Comparison of ENCODE assay signal across 8 cellular contexts in genomic region chr17:77127735-77128361, GRCh38. TPM values are rescaled to one million over a fixed set of nuclear protein-coding genes. Genes with fewer than 3 reads are reported as not detected.
DNase-seq lines count a peak whose midpoint lies in the region; ATAC-seq and TF ChIP-seq lines count a peak whose summit lies in the region.

No MANE protein-coding gene starts in this region.

- H3K4me3 ChIP-seq in right atrium auricular region: peak overlapping the region; percentile 5 to 21

- no peaks in the 10 kb centered on the region for H3K9me3 ChIP-seq in right atrium auricular region

- DNase-seq in MV-4-11 (lab: John Stamatoyannopoulos, UW): peak; percentile 87
- peak; percentile 75 for DNase-seq in activated T-helper 1 cell treated with anti-CD3 and anti-CD28 coated beads, Interleukin-12 subunit alpha, Interleukin-12 subunit beta, Interleukin-2, Interleukin-4 antibody, amounts not matched to agents 30 ng/mL and 10 ng/mL and 1 ng/mL, durations not matched to agents 14 hours and 24 hours and 36 hours (ENCODE audit: low spot score)
- DNase-seq in right atrium auricular region (ENCODE audit: low spot score): peak; percentile 76
- DNase-seq in stimulated activated CD4-positive, alpha-beta T cell treated with anti-CD3 and anti-CD28 coated beads, Interleukin-1b, Interleukin-23, amount 100 ng/mL, for 48 hours: peak; percentile 81
- DNase-seq in HK-2 (ENCODE audit: unreplicated experiment): no peak
- no peak for DNase-seq in RKO (ENCODE audit: low spot score)
- DNase-seq in cortex of kidney (lab: John Stamatoyannopoulos, UW): no peak

- no peak for TF ChIP-seq CTCF in right atrium auricular region (IDR thresholded peaks at IDR 0.05)

- no peaks in the 10 kb centered on the region for H3K27me3 ChIP-seq in right atrium auricular region

- H3K4me1 ChIP-seq in right atrium auricular region: peaks cover 0 to 48% of the 10 kb centered on the region in 2 donors

- intact Hi-C loops in activated T-helper 1 cell treated with anti-CD3 and anti-CD28 coated beads, Interleukin-12 subunit alpha, Interleukin-12 subunit beta, Interleukin-2, Interleukin-4 antibody, amounts not matched to agents 30 ng/mL and 10 ng/mL and 1 ng/mL, durations not matched to agents 14 hours and 24 hours and 36 hours (cut with micrococcal nuclease): loop anchor here (1.0 to 2.0 kb wide), 2 partner anchors 12 to 39 kb away; partner anchors contain the start of gene SEC14L1

- no peaks in the 10 kb centered on the region for H3K27me3 Mint-ChIP-seq in activated T-helper 1 cell treated with anti-CD3 and anti-CD28 coated beads, Interleukin-12 subunit alpha, Interleukin-12 subunit beta, Interleukin-2, Interleukin-4 antibody, amounts not matched to agents 30 ng/mL and 10 ng/mL and 1 ng/mL, durations not matched to agents 14 hours and 24 hours and 36 hours (ENCODE audit: insufficient read depth)

- peaks cover 48% of the 10 kb centered on the region for H3K4me1 Mint-ChIP-seq in activated T-helper 1 cell treated with anti-CD3 and anti-CD28 coated beads, Interleukin-12 subunit alpha, Interleukin-12 subunit beta, Interleukin-2, Interleukin-4 antibody, amounts not matched to agents 30 ng/mL and 10 ng/mL and 1 ng/mL, durations not matched to agents 14 hours and 24 hours and 36 hours (ENCODE audit: low read depth)

- H3K9me3 Mint-ChIP-seq in activated T-helper 1 cell treated with anti-CD3 and anti-CD28 coated beads, Interleukin-12 subunit alpha, Interleukin-12 subunit beta, Interleukin-2, Interleukin-4 antibody, amounts not matched to agents 30 ng/mL and 10 ng/mL and 1 ng/mL, durations not matched to agents 14 hours and 24 hours and 36 hours: no peaks in the 10 kb centered on the region

- H3K36me3 ChIP-seq in right atrium auricular region: no peaks in the 10 kb centered on the region

- H3K27ac Mint-ChIP-seq in activated T-helper 1 cell treated with anti-CD3 and anti-CD28 coated beads, Interleukin-12 subunit alpha, Interleukin-12 subunit beta, Interleukin-2, Interleukin-4 antibody, amounts not matched to agents 30 ng/mL and 10 ng/mL and 1 ng/mL, durations not matched to agents 14 hours and 24 hours and 36 hours: peak overlapping the region; percentile 97

- peak overlapping the region; percentile 71 to 78 for H3K27ac ChIP-seq in right atrium auricular region

- no peak for ATAC-seq in GM18861 (IDR thresholded peaks at IDR 0.05; ENCODE audit: unreplicated experiment)

- H3K4me3 Mint-ChIP-seq in activated T-helper 1 cell treated with anti-CD3 and anti-CD28 coated beads, Interleukin-12 subunit alpha, Interleukin-12 subunit beta, Interleukin-2, Interleukin-4 antibody, amounts not matched to agents 30 ng/mL and 10 ng/mL and 1 ng/mL, durations not matched to agents 14 hours and 24 hours and 36 hours: peak overlapping the region; percentile 76

- H3K36me3 Mint-ChIP-seq in activated T-helper 1 cell treated with anti-CD3 and anti-CD28 coated beads, Interleukin-12 subunit alpha, Interleukin-12 subunit beta, Interleukin-2, Interleukin-4 antibody, amounts not matched to agents 30 ng/mL and 10 ng/mL and 1 ng/mL, durations not matched to agents 14 hours and 24 hours and 36 hours (ENCODE audit: low read depth): peaks cover 3% of the 10 kb centered on the region

RNA-seq across cellular contexts. Expression of gene SEC14L1, which starts 12.9 kb away (rescaled TPM):
- 77.6 and 81.9 TPM in 2 replicates for total RNA-seq in activated T-helper 1 cell treated with anti-CD3 and anti-CD28 coated beads, Interleukin-12 subunit alpha, Interleukin-12 subunit beta, Interleukin-2, Interleukin-4 antibody, amounts not matched to agents 30 ng/mL and 10 ng/mL and 1 ng/mL, durations not matched to agents 14 hours and 24 hours and 36 hours
- 10 to 100 TPM; 48.2 to 54.0 TPM for total RNA-seq in right atrium auricular region

Comparison
In these comparisons a context has a peak if more than half of its experiments do, and no peak if none do; other contexts are left out.
1. DNase-seq: peak in MV-4-11 (single experiment), activated T-helper 1 cell treated with anti-CD3 and anti-CD28 coated beads, Interleukin-12 subunit alpha, Interleukin-12 subunit beta, Interleukin-2, Interleukin-4 antibody, amounts not matched to agents 30 ng/mL and 10 ng/mL and 1 ng/mL, durations not matched to agents 14 hours and 24 hours and 36 hours (single experiment), right atrium auricular region (single experiment) and stimulated activated CD4-positive, alpha-beta T cell treated with anti-CD3 and anti-CD28 coated beads, Interleukin-1b, Interleukin-23, amount 100 ng/mL, for 48 hours (single experiment); none in HK-2 (single experiment), RKO (single experiment) and cortex of kidney (single experiment).